Comparison of ENCODE assay signal across 16 cellular contexts in the genomic region with DNA sequence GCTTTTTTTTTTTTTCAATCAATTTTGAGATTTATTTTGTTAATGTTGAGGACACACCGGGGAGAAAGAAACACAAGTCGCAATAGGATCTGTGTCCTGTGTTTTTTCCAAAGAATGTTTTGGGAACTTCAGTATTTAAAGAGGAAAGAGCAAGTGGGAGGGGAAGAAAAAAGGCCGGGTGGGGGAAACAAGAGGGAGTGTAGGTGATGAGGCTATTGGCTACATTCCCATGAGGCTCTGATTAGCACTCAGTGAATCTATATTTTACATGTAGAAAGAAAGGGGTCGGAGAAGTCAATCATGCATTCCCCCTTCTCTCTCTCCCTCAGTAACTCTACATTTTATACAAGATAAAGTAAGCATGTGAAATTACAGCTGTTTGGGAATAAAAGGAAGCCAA. TPM values are rescaled to one million over a fixed set of nuclear protein-coding genes. Genes with fewer than 3 reads are reported as not detected.
DNase-seq lines count a peak whose midpoint lies in the region; ATAC-seq and TF ChIP-seq lines count a peak whose summit lies in the region.
"Had no signal": no experiment of that assay in that cellular context is flagged by ENCODE, and none has a peak within 500 bp of the region (broad histone marks: within the 10 kb centered on the region; RNA-seq: fewer than 3 reads in every experiment).

No MANE protein-coding gene starts in this region.

- H3K4me3 ChIP-seq in OCI-LY1 (ENCODE audit: low read depth, low read length, poor library complexity, severe bottlenecking) (peak overlapping the region; percentile 19), dorsolateral prefrontal cortex (peak overlapping the region in 44 of 59 donors; percentile 0 to 51 (median 22))
- H3K4me3 ChIP-seq: neural progenitor cell had no signal

- H3K9ac ChIP-seq in OCI-LY1 (ENCODE audit: low read length): peak overlapping the region; percentile 13; the same call in 1 of the 2 replicates
- H3K9ac ChIP-seq: neural progenitor cell had no signal

- H3K4me1 ChIP-seq in OCI-LY1 (ENCODE audit: insufficient read depth, low read length, severe bottlenecking): peaks cover 47% of the 10 kb centered on the region
- H3K4me1 ChIP-seq: neural progenitor cell had no signal

- H3K27me3 ChIP-seq in OCI-LY1 (ENCODE audit: insufficient read depth, low read length) (no peaks in the 10 kb centered on the region), dorsolateral prefrontal cortex (no peaks in the 10 kb centered on the region)
- H3K27me3 ChIP-seq: neural progenitor cell had no signal

- peaks cover 58% of the 10 kb centered on the region for H3K4me1 Mint-ChIP-seq in osteocyte (ENCODE audit: unreplicated experiment)
- H3K4me1 Mint-ChIP-seq: neural progenitor cell had no signal

- H3K27ac ChIP-seq in OCI-LY1 (ENCODE audit: low read depth, low read length, poor library complexity, severe bottlenecking) (peak overlapping the region; percentile 92), dorsolateral prefrontal cortex (peak overlapping the region in 58 of 59 donors; percentile 14 to 93 (median 81))
- H3K27ac ChIP-seq: neural progenitor cell had no signal

- no peak for ATAC-seq in GM21737 (IDR thresholded peaks at IDR 0.05; ENCODE audit: unreplicated experiment)

- no peak overlapping the region for H3K4me3 Mint-ChIP-seq in osteocyte (ENCODE audit: unreplicated experiment)
- H3K4me3 Mint-ChIP-seq: activated naive CD8-positive, alpha-beta T cell; B cell; neural progenitor cell had no signal

- H4K20me1 ChIP-seq in OCI-LY1 (ENCODE audit: insufficient read depth, low read length): no peaks in the 10 kb centered on the region

- no peaks in the 10 kb centered on the region for H3K9me2 ChIP-seq in OCI-LY1 (ENCODE audit: low read depth, low read length)

- no peaks in the 10 kb centered on the region for H3K9me3 Mint-ChIP-seq in osteocyte (ENCODE audit: unreplicated experiment)

- H3K79me2 ChIP-seq in OCI-LY1 (ENCODE audit: insufficient read depth, low read length): peaks cover 64% of the 10 kb centered on the region

- peaks cover 11% of the 10 kb centered on the region for H3K9me3 ChIP-seq in OCI-LY1 (ENCODE audit: low read length)

- H2AFZ ChIP-seq in OCI-LY1 (ENCODE audit: low read length): no peak overlapping the region
- H2AFZ ChIP-seq: neural progenitor cell had no signal

- peaks cover 62% of the 10 kb centered on the region for H3K36me3 ChIP-seq in OCI-LY1 (ENCODE audit: insufficient read depth, low read length)
- H3K36me3 ChIP-seq: neural progenitor cell had no signal

- TF ChIP-seq CTCF in OCI-LY1 (IDR thresholded peaks at IDR 0.05; ENCODE audit: low read length): no peak
- no peak for TF ChIP-seq CTCF in dorsolateral prefrontal cortex (IDR thresholded peaks at IDR 0.05 in 54 of 56, conservative IDR thresholded peaks at IDR 0.05 in 2 of 56; ENCODE audit: low read depth in 1 of 56, partially characterized antibody in 56 of 56)
- no peak for TF ChIP-seq CTCF in osteocyte (IDR thresholded peaks at IDR 0.05)

- no peaks in the 10 kb centered on the region for H3K27me3 Mint-ChIP-seq in osteocyte (ENCODE audit: unreplicated experiment)
- H3K27me3 Mint-ChIP-seq: activated naive CD8-positive, alpha-beta T cell; B cell had no signal

- no peaks in the 10 kb centered on the region for H3F3A ChIP-seq in OCI-LY1 (ENCODE audit: insufficient read depth, low read length)

- intact Hi-C loops in dorsolateral prefrontal cortex (cut with DNase I) (no loop called here), posterior vena cava (cut with DNase I) (no loop called here)

- peak overlapping the region; percentile 44 for H3K4me2 ChIP-seq in OCI-LY1 (ENCODE audit: low read length)
- H3K4me2 ChIP-seq: neural progenitor cell had no signal

- peaks cover 15% of the 10 kb centered on the region for H3K36me3 Mint-ChIP-seq in osteocyte (ENCODE audit: unreplicated experiment)

- H3K27ac Mint-ChIP-seq in osteocyte (ENCODE audit: unreplicated experiment): peak overlapping the region; percentile 65
- H3K27ac Mint-ChIP-seq: activated naive CD8-positive, alpha-beta T cell; neural progenitor cell had no signal

- DNase-seq in A172 (ENCODE audit: low spot score): peak; percentile 51
- no peak for DNase-seq in dorsolateral prefrontal cortex
- no peak for DNase-seq in osteocyte (ENCODE audit: extremely low spot score, unreplicated experiment)
- no peak for DNase-seq in UCSD-AML1 (lab: John Stamatoyannopoulos, UW; ENCODE audit: unreplicated experiment)
- DNase-seq in NCI-H2081 treated with DMSO at 0.1 percent for 48 hours (lab: John Stamatoyannopoulos, UW): no peak
- DNase-seq in posterior vena cava (ENCODE audit: low spot score): no peak
- DNase-seq: activated CD8-positive, alpha-beta memory T cell treated with anti-CD3 and anti-CD28 coated beads for 24 hours; NCI-H1694 treated with DMSO at 0.1 percent for 48 hours; NK-92 treated with Interleukin-12 subunit alpha and Interleukin-12 subunit beta, amount 100 ng/mL, for 24 hours; stimulated activated naive CD4-positive, alpha-beta T cell treated with Interleukin-2 at 50 U/mL for 16 hours; T1000 had no signal

RNA-seq across cellular contexts. Expression of a gene that starts 4.1 kb away (rescaled TPM):
- total RNA-seq in A172 (2014; rRNA removed; shearing (Covaris generic)): 30.1 and 33.8 TPM in 2 replicates
- total RNA-seq in dorsolateral prefrontal cortex (10 to 100 TPM; 31.2 to 76.7 (median 49.4) TPM), osteocyte (7.6 and 9.1 TPM in 2 replicates), posterior vena cava (10 to 100 TPM; 22.3 to 25.3 TPM)
